Comparison of ENCODE assay signal across 16 cellular contexts in genomic region chr11:46657186-46657585, GRCh38.
"Had no signal": no experiment of that assay in that cellular context is flagged by ENCODE, and none has a peak within 500 bp of the region (broad histone marks: within the 10 kb centered on the region; RNA-seq: fewer than 3 reads in every experiment).

No MANE protein-coding gene starts in this region.

- ATAC-seq: natural killer cell treated with Interleukin-12 subunit alpha and Interleukin-12 subunit beta and Interleukin-15 and Interleukin-18, amount 100 ng/mL, for 72 hours had no signal

- DNase-seq: activated CD4-positive, alpha-beta T cell treated with anti-CD3 and anti-CD28 coated beads for 1 hour; activated CD4-positive, alpha-beta T cell treated with anti-CD3 and anti-CD28 coated beads, Interleukin-2, amount 50 U/mL, for 48 hours; activated naive CD4-positive, alpha-beta T cell treated with anti-CD3 and anti-CD28 coated beads for 36 hours; activated T-cell treated with anti-CD3 and anti-CD28 coated beads, Interleukin-2, amount 50 U/mL, for 48 hours; foreskin fibroblast; islet precursor cell; occipital lobe; SHP77 treated with DMSO at 0.1 percent for 48 hours; stimulated activated CD4-positive, alpha-beta T cell treated with anti-CD3 and anti-CD28 coated beads, Interleukin-15, amount 100 ng/mL, for 24 hours; stimulated activated CD4-positive, alpha-beta T cell treated with anti-CD3 and anti-CD28 coated beads, Interleukin-4, amount 100 ng/mL, for 24 hours; T-helper 9 cell had no signal

- H3K4me1 Mint-ChIP-seq: brain, memory B cell had no signal

- H3K4me3 ChIP-seq: esophagus muscularis mucosa, tibial nerve had no signal

- H3K9me3 Mint-ChIP-seq: activated naive CD4-positive, alpha-beta T cell treated with anti-CD3 and anti-CD28 coated beads for 36 hours; brain; memory B cell; natural killer cell treated with Interleukin-12 subunit alpha and Interleukin-12 subunit beta and Interleukin-15 and Interleukin-18, amount 100 ng/mL, for 72 hours had no signal

- H3K9me3 ChIP-seq: esophagus muscularis mucosa, tibial nerve had no signal

- H3K27me3 Mint-ChIP-seq: brain; memory B cell; natural killer cell treated with Interleukin-12 subunit alpha and Interleukin-12 subunit beta and Interleukin-15 and Interleukin-18, amount 100 ng/mL, for 72 hours had no signal

- H3K4me3 Mint-ChIP-seq: activated naive CD4-positive, alpha-beta T cell treated with anti-CD3 and anti-CD28 coated beads for 36 hours; brain; memory B cell; natural killer cell treated with Interleukin-12 subunit alpha and Interleukin-12 subunit beta and Interleukin-15 and Interleukin-18, amount 100 ng/mL, for 72 hours had no signal

- H3K27ac Mint-ChIP-seq: memory B cell; natural killer cell treated with Interleukin-12 subunit alpha and Interleukin-12 subunit beta and Interleukin-15 and Interleukin-18, amount 100 ng/mL, for 72 hours had no signal

- H3K27me3 ChIP-seq: esophagus muscularis mucosa, tibial nerve had no signal
